8 cellular contexts compared by ENCODE assay signal in genomic region chr2:210224660-210225460, GRCh38. TPM values are rescaled to one million over a fixed set of nuclear protein-coding genes. Genes with fewer than 3 reads are reported as not detected.
A peak's percentile ranks its signal among the peaks of the same experiment; 100 is the strongest.
DNase-seq lines count a peak whose midpoint lies in the region; ATAC-seq and TF ChIP-seq lines count a peak whose summit lies in the region.

TSS of gene ACADL (minus strand) at chr2:210225447. CDS start at chr2:210225263, 184 bp downstream.

- CTCF ChIA-PET in BJ (lab: Yijun Ruan, JAX) = interaction anchor here (1.0 kb wide), 1 partner anchor 247 kb away, joined by 3 read pairs; no protein-coding TSS in a partner anchor

- no peaks in the 10 kb centered on the region for H3K9me3 Mint-ChIP-seq in effector memory CD8-positive, alpha-beta T cell

- no peak within 1 kb of the TSS for H3K27ac ChIP-seq in mesodermal cell (ENCODE audit: low read depth, low read length, severe bottlenecking)

- no peaks in the 10 kb centered on the region for H3K36me3 ChIP-seq in BJ (ENCODE audit: control insufficient read depth, insufficient read depth, low read length)
- H3K36me3 ChIP-seq in mesodermal cell (ENCODE audit: control insufficient read depth, insufficient read depth, low read length) = no peaks in the 10 kb centered on the region

- POLR2A ChIA-PET in BJ (lab: Charles Lee) = no interaction called here

- peaks cover 6% of the 10 kb centered on the region for H3K4me1 ChIP-seq in mesodermal cell (ENCODE audit: control insufficient read depth, insufficient read depth, low read length, poor library complexity, severe bottlenecking)

- 2 to 5% methylated on average over 72 to 78 of the region's 85 CpGs for WGBS in mesodermal cell (ENCODE audit: insufficient coverage in 2 of 2), 2 experiments

- no peaks in the 10 kb centered on the region for H3K9me3 ChIP-seq in mesodermal cell (ENCODE audit: control insufficient read depth, low read length)

- peaks cover 53 to 57% of the 10 kb centered on the region in 2 donors for H3K27me3 Mint-ChIP-seq in effector memory CD8-positive, alpha-beta T cell

- ATAC-seq in GM19463 (IDR thresholded peaks at IDR 0.05; ENCODE audit: unreplicated experiment) = peak; percentile 69
- ATAC-seq in HG03378 (IDR thresholded peaks at IDR 0.05; ENCODE audit: unreplicated experiment) = no peak
- no peak for ATAC-seq in effector memory CD8-positive, alpha-beta T cell (replicated peaks)

- no peak for DNase-seq in BJ (ENCODE audit: low read depth)
- peak; percentile 26 for DNase-seq in SK-N-DZ (ENCODE audit: low spot score)
- DNase-seq in epithelial cell of proximal tubule (ENCODE audit: low read depth) = no peak
- peak; percentile 72 for DNase-seq in ureter (ENCODE audit: low spot score)
- DNase-seq in effector memory CD8-positive, alpha-beta T cell = no peak

- no peak within 1 kb of the TSS for H3K27ac Mint-ChIP-seq in effector memory CD8-positive, alpha-beta T cell

- no peaks in the 10 kb centered on the region for H3K36me3 Mint-ChIP-seq in effector memory CD8-positive, alpha-beta T cell (ENCODE audit: insufficient read depth)

- peak within 1 kb of the TSS; percentile 40 for H3K4me3 ChIP-seq in BJ (ENCODE audit: low read depth, low read length)
- H3K4me3 ChIP-seq in epithelial cell of proximal tubule (ENCODE audit: low read depth, low read length) = peak within 1 kb of the TSS; percentile 73
- H3K4me3 ChIP-seq in mesodermal cell (ENCODE audit: extremely low read depth, insufficient read depth, low read length, poor library complexity, severe bottlenecking) = peak within 1 kb of the TSS; percentile 49

- H3K4me1 Mint-ChIP-seq in effector memory CD8-positive, alpha-beta T cell (ENCODE audit: low read depth in 2 of 2) = peaks cover 0 to 5% of the 10 kb centered on the region in 2 donors

- H3K4me3 Mint-ChIP-seq in effector memory CD8-positive, alpha-beta T cell = peak within 1 kb of the TSS in 1 of 2 donors; percentile 41

- H3K27me3 ChIP-seq in BJ (ENCODE audit: control insufficient read depth, insufficient read depth, low read length) = no peaks in the 10 kb centered on the region

- TF ChIP-seq CTCF in BJ (IDR thresholded peaks at IDR 0.05; ENCODE audit: insufficient read depth, low read depth, low read length) (no peak), epithelial cell of proximal tubule (conservative IDR thresholded peaks at IDR 0.05; ENCODE audit: low read depth, low read length) (peak; percentile 4)

RNA-seq across cellular contexts. Expression of gene ACADL, which starts in this region (rescaled TPM):
- not detected in 2 replicates for polyA plus RNA-seq in BJ (2011; rRNA removed)
- polyA minus RNA-seq in BJ (2011; rRNA and poly(A)+ RNA removed) = not detected in 2 replicates
- polyA plus RNA-seq in SK-N-DZ (2014; cell fraction: cytosol; rRNA removed) = 0.03 TPM in 1 of 2 replicates, not detected in the other
- 0.05 TPM in 1 of 2 replicates, not detected in the other for polyA plus RNA-seq in SK-N-DZ (2014; cell fraction: nucleus; rRNA removed)
- 0.17 and 0.51 TPM in 2 replicates for total RNA-seq in epithelial cell of proximal tubule
- 0.33 TPM for polyA plus RNA-seq in mesodermal cell (2013, experiment 1 of 2)
- 0.40 TPM for polyA plus RNA-seq in mesodermal cell (2013, experiment 2 of 2)
- 9.0 TPM for total RNA-seq in ureter

Comparison
In these comparisons a context has a peak if more than half of its experiments do, and no peak if none do; other contexts are left out.
1. DNase-seq: peak in SK-N-DZ (single experiment) and ureter (single experiment); none in BJ (single experiment), epithelial cell of proximal tubule (single experiment) and effector memory CD8-positive, alpha-beta T cell (0 of 3).
2. Peak in every context shown above with its lines, with median percentiles within 50 percentile points of each other: H3K4me3 ChIP-seq.